In genomic region chr10:103713676-103714075, GRCh38 we compare ENCODE assay signal across 12 cellular contexts.
DNase-seq lines count a peak whose midpoint lies in the region; ATAC-seq and TF ChIP-seq lines count a peak whose summit lies in the region.
"Had no signal": no experiment of that assay in that cellular context is flagged by ENCODE, and none has a peak within 500 bp of the region (broad histone marks: within the 10 kb centered on the region; RNA-seq: fewer than 3 reads in every experiment).

No MANE protein-coding gene starts in this region.

- no peak overlapping the region for H3K9ac ChIP-seq in SK-N-MC (ENCODE audit: insufficient read length)

- TF ChIP-seq CTCF in right atrium auricular region (IDR thresholded peaks at IDR 0.05) (no peak), foreskin fibroblast (IDR thresholded peaks at IDR 0.05; ENCODE audit: low read depth, low read length) (no peak)

- H3K4me1 ChIP-seq in right atrium auricular region = no peaks in the 10 kb centered on the region

- H3K4me3 ChIP-seq in right atrium auricular region (no peak overlapping the region), SK-N-MC (no peak overlapping the region), foreskin fibroblast (ENCODE audit: low read depth in 1 of 2, low read length in 2 of 2) (no peak overlapping the region)
- H3K4me3 ChIP-seq: MG63, psoas muscle had no signal

- intact Hi-C loops in Right ventricle myocardium superior (cut with DNase I) = loop anchor here (1.0 kb wide), 1 partner anchor 147 kb away; no protein-coding TSS in a partner anchor

- DNase-seq in Right ventricle myocardium superior = peak; percentile 41
- no peak for DNase-seq in right atrium auricular region (ENCODE audit: low spot score)
- DNase-seq in SK-N-MC (ENCODE audit: low read depth, low spot score) = no peak
- peak; percentile 60 for DNase-seq in left kidney (ENCODE audit: low read depth, low spot score)
- DNase-seq in substantia nigra (lab: John Stamatoyannopoulos, UW) = no peak
- DNase-seq in foreskin fibroblast = no peak
- no peak for DNase-seq in activated CD8-positive, alpha-beta memory T cell treated with anti-CD3 and anti-CD28 coated beads for 24 hours
- DNase-seq: cortex of kidney, SHP77 treated with DMSO at 0.1 percent for 48 hours had no signal

- H3K27ac ChIP-seq in right atrium auricular region (no peak overlapping the region), SK-N-MC (peak overlapping the region; percentile 42), substantia nigra (ENCODE audit: low read depth, low read length, poor library complexity, severe bottlenecking) (peak overlapping the region; percentile 85)
- H3K27ac ChIP-seq: psoas muscle had no signal

- no peaks in the 10 kb centered on the region for H3K9me3 ChIP-seq in right atrium auricular region
- H3K9me3 ChIP-seq in SK-N-MC (ENCODE audit: low read depth, low read length) = no peaks in the 10 kb centered on the region
- H3K9me3 ChIP-seq: MG63, psoas muscle had no signal

- no peaks in the 10 kb centered on the region for H3K36me3 ChIP-seq in right atrium auricular region
- H3K36me3 ChIP-seq in SK-N-MC (ENCODE audit: insufficient read depth, low read length) = no peaks in the 10 kb centered on the region
- H3K36me3 ChIP-seq: MG63 had no signal

- no peak for ATAC-seq in Right ventricle myocardium superior (ENCODE audit: poor library complexity)
- ATAC-seq in HG03521 (IDR thresholded peaks at IDR 0.05; ENCODE audit: unreplicated experiment) = no peak

- H3K27me3 ChIP-seq in right atrium auricular region = no peaks in the 10 kb centered on the region
- H3K27me3 ChIP-seq: MG63 had no signal

Comparison
In these comparisons a context has a peak if more than half of its experiments do, and no peak if none do; other contexts are left out.
1. DNase-seq: peak in Right ventricle myocardium superior (single experiment) and left kidney (single experiment); none in right atrium auricular region (single experiment), SK-N-MC (single experiment), substantia nigra (0 of 49), foreskin fibroblast (0 of 2) and activated CD8-positive, alpha-beta memory T cell treated with anti-CD3 and anti-CD28 coated beads for 24 hours (single experiment).
2. H3K27ac ChIP-seq: peak in SK-N-MC (single experiment) and substantia nigra (single experiment); none in right atrium auricular region (0 of 2).